18 cellular contexts compared by ENCODE assay signal in the genomic region with DNA sequence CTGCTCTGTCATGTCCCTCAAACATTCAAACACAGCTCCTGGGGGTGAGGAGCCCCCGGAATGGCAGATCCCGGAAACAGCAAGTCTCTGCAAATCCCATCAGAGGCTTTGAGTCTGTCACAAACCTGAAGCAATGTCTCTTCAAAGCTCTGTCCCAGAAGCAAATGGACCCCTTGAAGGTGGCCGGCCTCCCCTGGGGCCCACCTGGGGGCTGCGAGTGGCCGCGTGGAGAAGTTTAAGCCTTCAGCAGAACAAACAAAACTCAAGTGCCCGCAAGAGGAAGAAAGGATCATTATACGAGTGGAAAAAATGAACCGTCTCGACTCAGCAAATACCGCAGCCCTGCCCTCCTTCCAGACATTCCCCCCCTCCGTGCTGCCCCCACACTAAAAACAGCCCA. TPM values are rescaled to one million over a fixed set of nuclear protein-coding genes. Genes with fewer than 3 reads are reported as not detected.
DNase-seq lines count a peak whose midpoint lies in the region; ATAC-seq, FAIRE-seq and TF ChIP-seq lines count a peak whose summit lies in the region.
"Had no signal": no experiment of that assay in that cellular context is flagged by ENCODE, and none has a peak within 500 bp of the region (broad histone marks: within the 10 kb centered on the region; RNA-seq: fewer than 3 reads in every experiment).

No MANE protein-coding gene starts in this region.

- ATAC-seq in WTC11, result no peak
- ATAC-seq in thoracic aorta (ENCODE audit: insufficient number of reproducible peaks, low FRiP score, low read depth), result no peak

- H3K4me1 Mint-ChIP-seq in WTC11 (peaks cover 3% of the 10 kb centered on the region; the same call in 1 of the 2 replicates), nephron progenitor cell (peaks cover 58% of the 10 kb centered on the region)
- H3K4me1 Mint-ChIP-seq: CD8-positive, alpha-beta memory T cell had no signal

- no peaks in the 10 kb centered on the region for H3K27me3 ChIP-seq in thoracic aorta (replicated peaks; ENCODE audit: insufficient read depth)

- DNase-seq in WTC11 (ENCODE audit: low spot score) (no peak), nephron progenitor cell (no peak), thoracic aorta (ENCODE audit: low spot score) (no peak), urothelium cell line (ENCODE audit: low spot score) (no peak), amniotic stem cell (lab: John Stamatoyannopoulos, UW) (no peak), foreskin fibroblast (no peak)
- no peak for DNase-seq in activated CD4-positive, alpha-beta T cell treated with anti-CD3 and anti-CD28 coated beads, Interleukin-2, amount 50 U/mL, for 48 hours
- DNase-seq: 8988T; AML-193; Caco-2; CD8-positive, alpha-beta memory T cell; DND-41; GDM1; GM23248; H7 had no signal

- H3K27me3 Mint-ChIP-seq in WTC11 (ENCODE audit: low read depth) (no peaks in the 10 kb centered on the region), nephron progenitor cell (ENCODE audit: low read depth, poor library complexity) (peaks cover 8% of the 10 kb centered on the region)
- H3K27me3 Mint-ChIP-seq: CD8-positive, alpha-beta memory T cell had no signal

- H3K36me3 ChIP-seq in thoracic aorta, result no peaks in the 10 kb centered on the region
- H3K36me3 ChIP-seq: BLaER1 had no signal

- H3K36me3 Mint-ChIP-seq in WTC11, result no peaks in the 10 kb centered on the region
- H3K36me3 Mint-ChIP-seq in nephron progenitor cell (ENCODE audit: low read depth), result no peaks in the 10 kb centered on the region
- H3K36me3 Mint-ChIP-seq: CD8-positive, alpha-beta memory T cell had no signal

- H3K27ac Mint-ChIP-seq in WTC11 (peak overlapping the region; percentile 45; the same call in 1 of the 2 replicates), nephron progenitor cell (peak overlapping the region; percentile 75)
- H3K27ac Mint-ChIP-seq: CD8-positive, alpha-beta memory T cell had no signal

- peak overlapping the region; percentile 3 for H3K27ac ChIP-seq in cingulate gyrus (ENCODE audit: low read depth, low read length)
- peak overlapping the region; percentile 95 to 97 for H3K27ac ChIP-seq in thoracic aorta
- H3K27ac ChIP-seq: BLaER1, GM23248 had no signal

- POLR2A ChIA-PET in WTC11 (lab: Charles Lee), result no interaction called here

- no peak overlapping the region for H3K4me3 Mint-ChIP-seq in WTC11
- H3K4me3 Mint-ChIP-seq in nephron progenitor cell, result no peak overlapping the region
- H3K4me3 Mint-ChIP-seq: CD8-positive, alpha-beta memory T cell had no signal

- H3K9me3 Mint-ChIP-seq in WTC11 (no peaks in the 10 kb centered on the region), nephron progenitor cell (no peaks in the 10 kb centered on the region)

- TF ChIP-seq CTCF in WTC11 (IDR thresholded peaks at IDR 0.05), result no peak
- TF ChIP-seq CTCF in nephron progenitor cell (IDR thresholded peaks at IDR 0.05), result no peak
- no peak for TF ChIP-seq CTCF in thoracic aorta (IDR thresholded peaks at IDR 0.05)
- no peak for TF ChIP-seq CTCF in foreskin fibroblast (IDR thresholded peaks at IDR 0.05; ENCODE audit: low read depth, low read length)

- H3K4me3 ChIP-seq in thoracic aorta (no peak overlapping the region), foreskin fibroblast (ENCODE audit: low read depth in 1 of 2, low read length in 2 of 2) (no peak overlapping the region)
- H3K4me3 ChIP-seq: BLaER1, GM23248 had no signal

- no peaks in the 10 kb centered on the region for H3K9me3 ChIP-seq in thoracic aorta
- H3K9me3 ChIP-seq: BLaER1, Caco-2 had no signal

- CTCF ChIA-PET in WTC11 (lab: Charles Lee), result interaction anchor here (0.8 kb wide), 1 partner anchor 303 kb away, joined by 4 read pairs; no protein-coding TSS in a partner anchor

- peaks cover 55 to 100% of the 10 kb centered on the region in 2 donors for H3K4me1 ChIP-seq in thoracic aorta (ENCODE audit: control insufficient read depth in 1 of 2, low read depth in 2 of 2)
- H3K4me1 ChIP-seq: BLaER1, Caco-2 had no signal

- FAIRE-seq in urothelium cell line (lab: Jason Lieb, UNC), result no peak

TF ChIP-seq in WTC11, 78 proteins besides CTCF, POLR2A, EP300 and RAD21:
- TF ChIP-seq TCF7 (CRISPR knock-in tag; IDR thresholded peaks at IDR 0.05; ENCODE audit: low read depth) (no peak), NFYB (CRISPR knock-in tag; conservative IDR thresholded peaks at IDR 0.05; ENCODE audit: low read depth) (no peak), CREB1 (CRISPR knock-in tag; IDR thresholded peaks at IDR 0.05) (no peak), ZSCAN18 (CRISPR knock-in tag; IDR thresholded peaks at IDR 0.05) (no peak), ERG (CRISPR knock-in tag; IDR thresholded peaks at IDR 0.05) (no peak), GABPB1 (CRISPR knock-in tag; IDR thresholded peaks at IDR 0.05) (no peak), NR3C1 (CRISPR knock-in tag; conservative IDR thresholded peaks at IDR 0.05; ENCODE audit: low read depth) (no peak), TP53 (CRISPR knock-in tag; IDR thresholded peaks at IDR 0.05) (no peak), SOX15 (CRISPR knock-in tag; IDR thresholded peaks at IDR 0.05) (no peak)
- TF ChIP-seq, protein P1, sequence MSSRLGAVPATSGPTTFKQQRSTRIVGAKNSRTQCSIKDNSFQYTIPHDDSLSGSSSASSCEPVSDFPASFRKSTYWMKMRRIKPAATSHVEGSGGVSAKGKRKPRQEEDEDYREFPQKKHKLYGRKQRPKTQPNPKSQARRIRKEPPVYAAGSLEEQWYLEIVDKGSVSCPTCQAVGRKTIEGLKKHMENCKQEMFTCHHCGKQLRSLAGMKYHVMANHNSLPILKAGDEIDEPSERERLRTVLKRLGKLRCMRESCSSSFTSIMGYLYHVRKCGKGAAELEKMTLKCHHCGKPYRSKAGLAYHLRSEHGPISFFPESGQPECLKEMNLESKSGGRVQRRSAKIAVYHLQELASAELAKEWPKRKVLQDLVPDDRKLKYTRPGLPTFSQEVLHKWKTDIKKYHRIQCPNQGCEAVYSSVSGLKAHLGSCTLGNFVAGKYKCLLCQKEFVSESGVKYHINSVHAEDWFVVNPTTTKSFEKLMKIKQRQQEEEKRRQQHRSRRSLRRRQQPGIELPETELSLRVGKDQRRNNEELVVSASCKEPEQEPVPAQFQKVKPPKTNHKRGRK (CRISPR knock-in tag; IDR thresholded peaks at IDR 0.05; ENCODE audit: borderline replicate concordance), result no peak
TF ChIP-seq in WTC11: peak in this region for 0.

RNA-seq across cellular contexts. Expression of gene PRDM16, which starts 53.3 kb away (rescaled TPM):
- total RNA-seq in WTC11 (2021) (1.1 to 1.6 TPM (median 1.3 TPM) in 3 replicates), thoracic aorta (10 to 100 TPM; 68.9 to 85.4 TPM)
- total RNA-seq: CD8-positive, alpha-beta memory T cell; GM23248; HT-29 had no signal

Comparison
In these comparisons a context has a peak if more than half of its experiments do, and no peak if none do; other contexts are left out.
1. RNA of gene PRDM16, which starts 53.3 kb away (total RNA-seq): 68.9 to 85.4 TPM in thoracic aorta; 1.1 to 1.6 TPM in WTC11; every median in the first group is over 10 times any median in the second.